Comparison of ENCODE assay signal across 20 cellular contexts in genomic region chr2:225165052-225165451, GRCh38.
DNase-seq lines count a peak whose midpoint lies in the region; ATAC-seq, FAIRE-seq and TF ChIP-seq lines count a peak whose summit lies in the region.
"Had no signal": no experiment of that assay in that cellular context is flagged by ENCODE, and none has a peak within 500 bp of the region (broad histone marks: within the 10 kb centered on the region; RNA-seq: fewer than 3 reads in every experiment).

No MANE protein-coding gene starts in this region.

- no peak overlapping the region for H2AFZ ChIP-seq in GM23248

- DNase-seq in AG04450 (ENCODE audit: low read depth, low spot score) (peak; percentile 18), GM23248 (peak; percentile 87), adipocyte (ENCODE audit: low read depth) (peak; percentile 26), foreskin fibroblast (peak; percentile 54 to 71), pons (ENCODE audit: low spot score) (no peak), lower lobe of right lung (no peak), left cardiac atrium (no peak), frontal cortex (ENCODE audit: low spot score in 2 of 2) (no peak)
- DNase-seq: ACHN; activated CD4-positive, alpha-beta T cell treated with anti-CD3 and anti-CD28 coated beads, Interleukin-2, amount 50 U/mL, for 48 hours; activated naive CD4-positive, alpha-beta T cell treated with Interleukin-2 at 50 U/mL for 16 hours; glutamatergic neuron; NCI-H526; SHP77 treated with DMSO at 0.1 percent for 48 hours; T-helper 2 cell; testis had no signal

- FAIRE-seq in frontal cortex (lab: Jason Lieb, UNC), result no peak
- FAIRE-seq: endometrium, HTR-8/SVneo had no signal

- no peaks in the 10 kb centered on the region for H3K79me2 ChIP-seq in GM23248 (ENCODE audit: insufficient read depth)

- H4K20me1 ChIP-seq in GM23248 (ENCODE audit: insufficient read depth), result no peaks in the 10 kb centered on the region

- in situ Hi-C loops in GM23248 (cut with MboI), result no loop called here

- H3K4me2 ChIP-seq in GM23248 (ENCODE audit: unreplicated experiment), result peak overlapping the region; percentile 71

- POLR2A ChIA-PET in AG04450 (lab: Yijun Ruan, JAX), result no interaction called here

- H3K27ac ChIP-seq in AG04450 (ENCODE audit: low read depth, low read length) (no peak overlapping the region), GM23248 (peak overlapping the region; percentile 46; the same call in 1 of the 2 replicates), lower lobe of right lung (no peak overlapping the region)
- H3K27ac ChIP-seq: coronary artery, testis had no signal

- H3K4me1 ChIP-seq in GM23248 (ENCODE audit: insufficient read depth), result peaks cover 14% of the 10 kb centered on the region
- peaks cover 12% of the 10 kb centered on the region for H3K4me1 ChIP-seq in adipocyte (ENCODE audit: control insufficient read depth, insufficient read depth, low read length)
- H3K4me1 ChIP-seq in lower lobe of right lung, result no peaks in the 10 kb centered on the region
- H3K4me1 ChIP-seq: testis had no signal

- H3K9me3 ChIP-seq in AG04450 (ENCODE audit: control insufficient read depth, insufficient read depth, low read length) (no peaks in the 10 kb centered on the region), GM23248 (ENCODE audit: low read depth) (no peaks in the 10 kb centered on the region), adipocyte (ENCODE audit: control insufficient read depth, low read length) (no peaks in the 10 kb centered on the region), lower lobe of right lung (no peaks in the 10 kb centered on the region)
- H3K9me3 ChIP-seq: testis had no signal

- WGBS in GM23248 (ENCODE audit: low coverage in 1 of 2, low lambda C conversion rate in 2 of 2, missing lambda C conversion rate in 2 of 2), 2 experiments, result 0% methylated on average over 2 of the region's 2 CpGs

- intact Hi-C loops in lower lobe of right lung (cut with DNase I), result no loop called here
- intact Hi-C loops in left cardiac atrium (cut with DNase I), result no loop called here

- 0 out of 2 replicates have a peak, but pooled peaks cover 4% of the 10 kb centered on the region for H3K9me2 ChIP-seq in GM23248 (ENCODE audit: insufficient read depth)

- no peak for ATAC-seq in lower lobe of right lung
- no peak for ATAC-seq in left cardiac atrium
- ATAC-seq: left lobe of liver had no signal

- H3K4me3 ChIP-seq in AG04450 (ENCODE audit: low read depth, low read length) (no peak overlapping the region), GM23248 (peak overlapping the region; percentile 43), adipocyte (ENCODE audit: low read length) (peak overlapping the region; percentile 46), foreskin fibroblast (ENCODE audit: low read depth in 1 of 2, low read length in 2 of 2) (no peak overlapping the region), lower lobe of right lung (no peak overlapping the region)
- H3K4me3 ChIP-seq: coronary artery, testis had no signal

- H3K9ac ChIP-seq in GM23248, result 0 out of 2 replicates have a peak overlapping the region, but pooled peaks have one; percentile 12
- H3K9ac ChIP-seq in adipocyte (ENCODE audit: low read length), result no peak overlapping the region

- CTCF ChIA-PET in AG04450 (lab: Charles Lee), result no interaction called here

- H3K36me3 ChIP-seq in GM23248 (ENCODE audit: low read depth) (no peaks in the 10 kb centered on the region), adipocyte (ENCODE audit: control insufficient read depth, insufficient read depth, low read length, severe bottlenecking) (no peaks in the 10 kb centered on the region), lower lobe of right lung (no peaks in the 10 kb centered on the region)

- no peaks in the 10 kb centered on the region for H3K27me3 ChIP-seq in AG04450 (ENCODE audit: control insufficient read depth, insufficient read depth, low read length)
- no peaks in the 10 kb centered on the region for H3K27me3 ChIP-seq in GM23248 (replicated peaks; ENCODE audit: insufficient read depth)
- peaks cover 12% of the 10 kb centered on the region for H3K27me3 ChIP-seq in adipocyte (replicated peaks; ENCODE audit: control insufficient read depth, insufficient read depth, low read length)
- H3K27me3 ChIP-seq in lower lobe of right lung (ENCODE audit: low read depth), result no peaks in the 10 kb centered on the region
- H3K27me3 ChIP-seq: testis had no signal

- TF ChIP-seq CTCF in AG04450 (IDR thresholded peaks at IDR 0.05; ENCODE audit: low read depth, low read length) (no peak), foreskin fibroblast (IDR thresholded peaks at IDR 0.05; ENCODE audit: low read depth, low read length) (no peak), lower lobe of right lung (IDR thresholded peaks at IDR 0.05) (no peak)

- H3F3A ChIP-seq in GM23248 (ENCODE audit: insufficient read depth), result peaks cover 10% of the 10 kb centered on the region; the same call in 1 of the 2 replicates

Comparison
In these comparisons a context has a peak if more than half of its experiments do, and no peak if none do; other contexts are left out.
1. DNase-seq: peak in AG04450 (single experiment), GM23248 (single experiment), adipocyte (single experiment) and foreskin fibroblast (2 of 2); none in pons (single experiment), lower lobe of right lung (single experiment), left cardiac atrium (single experiment) and frontal cortex (0 of 2).
2. H3K4me3 ChIP-seq: peak in GM23248 (single experiment) and adipocyte (single experiment); none in AG04450 (single experiment), foreskin fibroblast (0 of 2) and lower lobe of right lung (single experiment).